Comparison of ENCODE assay signal across 8 cellular contexts in the genomic region with DNA sequence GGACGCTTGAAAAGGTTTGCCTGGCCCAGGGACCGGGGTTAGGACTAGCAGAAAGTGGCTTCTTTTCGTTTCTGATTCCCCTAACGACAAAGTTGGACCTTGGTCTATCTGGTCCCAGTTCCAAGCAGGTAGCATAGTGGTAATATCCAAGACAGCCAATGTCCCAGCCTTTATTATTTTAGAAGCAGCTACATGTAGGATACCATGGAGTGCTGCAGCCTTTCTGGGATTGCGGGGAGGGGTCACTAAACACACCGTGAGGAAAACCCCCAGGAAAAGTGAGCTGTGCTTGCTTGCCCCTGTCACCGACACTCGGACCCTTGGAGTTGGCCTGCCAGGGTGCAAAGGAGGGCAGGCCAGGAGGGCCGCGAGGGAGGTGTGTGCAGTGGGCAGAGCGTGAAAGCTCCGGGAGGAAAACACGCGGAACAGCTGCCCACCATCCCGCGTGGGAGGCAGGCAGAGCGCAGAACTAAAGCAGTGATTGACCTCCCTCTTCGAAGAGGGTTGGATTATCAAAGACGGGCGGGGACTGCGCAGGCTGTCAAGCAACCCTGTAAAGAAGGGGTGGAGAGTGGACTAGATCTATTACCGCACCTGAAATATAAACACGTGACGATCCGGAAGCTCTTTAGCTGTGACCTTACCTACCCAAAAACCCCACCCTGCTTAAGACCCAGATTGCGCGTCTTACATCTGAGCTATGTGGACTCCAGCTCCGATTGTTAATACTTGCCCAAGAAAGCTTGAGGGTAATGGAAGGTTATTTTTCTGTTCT. TPM values are rescaled to one million over a fixed set of nuclear protein-coding genes. Genes with fewer than 3 reads are reported as not detected.
DNase-seq lines count a peak whose midpoint lies in the region; ATAC-seq and TF ChIP-seq lines count a peak whose summit lies in the region.

No MANE protein-coding gene starts in this region.

- TF ChIP-seq EP300 in suprapubic skin (IDR thresholded peaks at IDR 0.05), result no peak

- 37 to 44% methylated on average over 20 to 28 of the region's 28 CpGs for WGBS in endodermal cell (ENCODE audit: insufficient coverage in 1 of 2, insufficient read length in 1 of 2), 2 experiments
- WGBS in suprapubic skin, result 5% methylated on average over 18 of the region's 28 CpGs

- no peaks in the 10 kb centered on the region for H3K27me3 Mint-ChIP-seq in activated CD4-positive, alpha-beta memory T cell treated with anti-CD3 and anti-CD28 coated beads, Interleukin-2, amount 10 ng/mL, durations not matched to agents 7 days and 5 days
- no peaks in the 10 kb centered on the region for H3K27me3 Mint-ChIP-seq in endodermal cell (ENCODE audit: insufficient read depth)

- no peak for TF ChIP-seq POLR2A in suprapubic skin (IDR thresholded peaks at IDR 0.05)

- peaks cover 35% of the 10 kb centered on the region for H3K4me1 Mint-ChIP-seq in activated CD4-positive, alpha-beta memory T cell treated with anti-CD3 and anti-CD28 coated beads, Interleukin-2, amount 10 ng/mL, durations not matched to agents 7 days and 5 days
- H3K4me1 Mint-ChIP-seq in endodermal cell, result peaks cover 38% of the 10 kb centered on the region

- peak overlapping the region; percentile 66 for H3K9ac ChIP-seq in endodermal cell (ENCODE audit: extremely low read depth, low read length, poor library complexity, severe bottlenecking)

- peak overlapping the region; percentile 80 for H3K4me3 Mint-ChIP-seq in activated CD4-positive, alpha-beta memory T cell treated with anti-CD3 and anti-CD28 coated beads, Interleukin-2, amount 10 ng/mL, durations not matched to agents 7 days and 5 days
- peak overlapping the region; percentile 89 for H3K4me3 Mint-ChIP-seq in endodermal cell

- H3K27me3 ChIP-seq in endodermal cell (ENCODE audit: control insufficient read depth, insufficient read depth, low read length, poor library complexity, severe bottlenecking) (no peaks in the 10 kb centered on the region), suprapubic skin (no peaks in the 10 kb centered on the region)

- H3K9me3 ChIP-seq in endodermal cell (ENCODE audit: control insufficient read depth, low read length), result no peaks in the 10 kb centered on the region
- no peaks in the 10 kb centered on the region for H3K9me3 ChIP-seq in mucosa of descending colon
- no peaks in the 10 kb centered on the region for H3K9me3 ChIP-seq in suprapubic skin

- CTCF ChIA-PET in activated CD4-positive, alpha-beta memory T cell treated with anti-CD3 and anti-CD28 coated beads, Interleukin-2, amount 10 ng/mL, durations not matched to agents 7 days and 5 days (lab: Charles Lee), result interaction anchor here (0.6 to 1.4 kb wide), 5 partner anchors 11 to 1794 kb away, joined by 3 to 4 read pairs (median 3); no protein-coding TSS in a partner anchor

- H3K36me3 ChIP-seq in endodermal cell (ENCODE audit: control insufficient read depth, insufficient read depth, low read length) (no peaks in the 10 kb centered on the region), mucosa of descending colon (ENCODE audit: low read depth) (no peaks in the 10 kb centered on the region), suprapubic skin (no peaks in the 10 kb centered on the region)

- H3K36me3 Mint-ChIP-seq in activated CD4-positive, alpha-beta memory T cell treated with anti-CD3 and anti-CD28 coated beads, Interleukin-2, amount 10 ng/mL, durations not matched to agents 7 days and 5 days (ENCODE audit: low read depth), result peaks cover 8% of the 10 kb centered on the region
- H3K36me3 Mint-ChIP-seq in endodermal cell (ENCODE audit: low read depth), result no peaks in the 10 kb centered on the region

- TF ChIP-seq CTCF in endodermal cell (conservative IDR thresholded peaks at IDR 0.05), result no peak
- TF ChIP-seq CTCF in mucosa of descending colon (IDR thresholded peaks at IDR 0.05), result no peak
- no peak for TF ChIP-seq CTCF in suprapubic skin (IDR thresholded peaks at IDR 0.05)

- peak overlapping the region; percentile 69 for H3K27ac Mint-ChIP-seq in activated CD4-positive, alpha-beta memory T cell treated with anti-CD3 and anti-CD28 coated beads, Interleukin-2, amount 10 ng/mL, durations not matched to agents 7 days and 5 days
- H3K27ac Mint-ChIP-seq in endodermal cell, result no peak overlapping the region

- POLR2A ChIA-PET in activated CD4-positive, alpha-beta memory T cell treated with anti-CD3 and anti-CD28 coated beads, Interleukin-2, amount 10 ng/mL, durations not matched to agents 7 days and 5 days (lab: Charles Lee), result interaction anchor here (0.9 to 2.4 kb wide), 8 partner anchors 9 to 341 kb away, joined by 3 to 12 read pairs (median 3); a partner anchor contains a TSS

- H3K4me3 ChIP-seq in endodermal cell (ENCODE audit: low read length), result peak overlapping the region; percentile 93
- H3K4me3 ChIP-seq in mucosa of descending colon, result peak overlapping the region; percentile 66
- peak overlapping the region; percentile 64 for H3K4me3 ChIP-seq in suprapubic skin

- H3K9me3 Mint-ChIP-seq in activated CD4-positive, alpha-beta memory T cell treated with anti-CD3 and anti-CD28 coated beads, Interleukin-2, amount 10 ng/mL, durations not matched to agents 7 days and 5 days, result peaks cover 8% of the 10 kb centered on the region
- H3K9me3 Mint-ChIP-seq in endodermal cell, result peaks cover 3% of the 10 kb centered on the region

- intact Hi-C loops in mucosa of descending colon (cut with DNase I, micrococcal nuclease), result no loop called here

- ATAC-seq in HG02840 (IDR thresholded peaks at IDR 0.05; ENCODE audit: low FRiP score, unreplicated experiment) (peak; percentile 47), mucosa of descending colon (peak; percentile 78)

- DNase-seq in NOMO-1 (lab: John Stamatoyannopoulos, UW; ENCODE audit: unreplicated experiment in 2 of 2) (peak; percentile 8 to 12), NOMO-1 treated with dmso at 0.1 percent for 144 hours (lab: John Stamatoyannopoulos, UW; ENCODE audit: unreplicated experiment) (no peak), NCI-H345 (lab: John Stamatoyannopoulos, UW) (peak; percentile 50), endodermal cell (no peak), mucosa of descending colon (peak; percentile 74 to 79 (median 76)), suprapubic skin (ENCODE audit: low spot score in 2 of 2) (peak in 1 of 2 donors; percentile 68)
- DNase-seq in activated CD4-positive, alpha-beta memory T cell treated with anti-CD3 and anti-CD28 coated beads, Interleukin-2, amount 10 ng/mL, durations not matched to agents 7 days and 5 days, result peak; percentile 51

- H3K27ac ChIP-seq in endodermal cell (ENCODE audit: low read depth, low read length), result peak overlapping the region; percentile 42
- peak overlapping the region; percentile 89 for H3K27ac ChIP-seq in suprapubic skin

- H3K4me1 ChIP-seq in endodermal cell (ENCODE audit: control insufficient read depth, insufficient read depth, low read length), result peaks cover 9% of the 10 kb centered on the region
- H3K4me1 ChIP-seq in mucosa of descending colon (ENCODE audit: low read depth), result peaks cover 20% of the 10 kb centered on the region
- peaks cover 53% of the 10 kb centered on the region for H3K4me1 ChIP-seq in suprapubic skin

RNA-seq across cellular contexts. Expression of a gene that starts 0.6 kb away (rescaled TPM):
- total RNA-seq in activated CD4-positive, alpha-beta memory T cell treated with anti-CD3 and anti-CD28 coated beads, Interleukin-2, amount 10 ng/mL, durations not matched to agents 7 days and 5 days, result 10 to 100 TPM in 1 of 2 experiments, 1 to 10 TPM in 1; 8.6 to 12.3 TPM
- total RNA-seq in endodermal cell (10 to 100 TPM; 39.1 to 45.5 TPM), mucosa of descending colon (10 to 100 TPM; 32.7 to 50.4 (median 39.9) TPM), suprapubic skin (10 to 100 TPM; 26.3 to 59.9 (median 37.8) TPM)
- 33.3 TPM for polyA plus RNA-seq in endodermal cell (2013, experiment 1 of 2)
- 29.6 TPM for polyA plus RNA-seq in endodermal cell (2013, experiment 2 of 2)

Comparison
In these comparisons a context has a peak if more than half of its experiments do, and no peak if none do; other contexts are left out.
1. DNase-seq: peak in NOMO-1 (2 of 2), NCI-H345 (single experiment), activated CD4-positive, alpha-beta memory T cell treated with anti-CD3 and anti-CD28 coated beads, Interleukin-2, amount 10 ng/mL, durations not matched to agents 7 days and 5 days (single experiment) and mucosa of descending colon (3 of 3); none in NOMO-1 treated with dmso at 0.1 percent for 144 hours (single experiment) and endodermal cell (single experiment).
2. Peak in every context shown above with its lines, with median percentiles within 50 percentile points of each other: H3K4me3 ChIP-seq.